In genomic region chr9:96867282-96867814, GRCh38 we compare ENCODE assay signal across 19 cellular contexts. TPM values are rescaled to one million over a fixed set of nuclear protein-coding genes. Genes with fewer than 3 reads are reported as not detected.
DNase-seq lines count a peak whose midpoint lies in the region; ATAC-seq and TF ChIP-seq lines count a peak whose summit lies in the region.
"Had no signal": no experiment of that assay in that cellular context is flagged by ENCODE, and none has a peak within 500 bp of the region (broad histone marks: within the 10 kb centered on the region; RNA-seq: fewer than 3 reads in every experiment).

No MANE protein-coding gene starts in this region.

- TF ChIP-seq POLR2A in gastrocnemius medialis (IDR thresholded peaks at IDR 0.05): no peak

- in situ Hi-C loops in gastrocnemius medialis (cut with MboI; ENCODE audit: low sequenced_read_pairs in 4 of 4): loop anchor here (10.0 to 25.0 kb wide), 6 partner anchors 370 to 745 kb away; partner anchors contain the start of gene TDRD7 (in 2 of the 4)

- no peak overlapping the region for H4K91ac ChIP-seq in trophoblast cell (ENCODE audit: low read depth, low read length)

- H3K36me3 ChIP-seq in trophoblast cell (ENCODE audit: control insufficient read depth in 1 of 2, insufficient read depth in 2 of 2, low read length in 2 of 2) (no peaks in the 10 kb centered on the region), gastrocnemius medialis (no peaks in the 10 kb centered on the region), upper lobe of right lung (no peaks in the 10 kb centered on the region)

- WGBS in trophoblast cell (ENCODE audit: extremely low coverage, insufficient coverage, insufficient read length): no CpG with 5 or more reads among the region's 6 CpGs

- H2BK12ac ChIP-seq in trophoblast cell (ENCODE audit: low read length): no peak overlapping the region

- H3K14ac ChIP-seq in trophoblast cell (ENCODE audit: low read length): no peak overlapping the region

- H3K4me1 ChIP-seq in trophoblast cell (ENCODE audit: control insufficient read depth in 1 of 2, insufficient read depth in 2 of 2, low read length in 2 of 2) (peaks cover 0 to 2% of the 10 kb centered on the region in 2 experiments), gastrocnemius medialis (no peaks in the 10 kb centered on the region), upper lobe of right lung (no peaks in the 10 kb centered on the region)

- H3K4me3 ChIP-seq in fibroblast of villous mesenchyme (ENCODE audit: low read depth, low read length) (no peak overlapping the region), trophoblast cell (ENCODE audit: low read depth, low read length) (no peak overlapping the region), gastrocnemius medialis (no peak overlapping the region), upper lobe of right lung (no peak overlapping the region)

- no peak overlapping the region for H2BK120ac ChIP-seq in trophoblast cell (ENCODE audit: insufficient read depth, low read length, poor library complexity)

- intact Hi-C loops in gastrocnemius medialis (cut with DNase I; ENCODE audit: low total_unique reads): no loop called here
- intact Hi-C loops in upper lobe of right lung (cut with DNase I): no loop called here

- TF ChIP-seq CTCF in VCaP (conservative IDR thresholded peaks at IDR 0.05) (no peak), fibroblast of villous mesenchyme (IDR thresholded peaks at IDR 0.05; ENCODE audit: insufficient read depth, low read depth, low read length) (no peak), gastrocnemius medialis (IDR thresholded peaks at IDR 0.05 in 4 of 5, conservative IDR thresholded peaks at IDR 0.05 in 1 of 5) (no peak), upper lobe of right lung (IDR thresholded peaks at IDR 0.05) (no peak)

- no peak overlapping the region for H3K23ac ChIP-seq in trophoblast cell (ENCODE audit: low read length)

- no peak overlapping the region for H4K8ac ChIP-seq in trophoblast cell (ENCODE audit: low read depth, low read length)

- no peak overlapping the region for H2AFZ ChIP-seq in trophoblast cell (ENCODE audit: insufficient read depth, low read length, poor library complexity)

- no peaks in the 10 kb centered on the region for H3K79me1 ChIP-seq in trophoblast cell (ENCODE audit: low read length)

- H2BK5ac ChIP-seq in trophoblast cell (ENCODE audit: low read depth, low read length, poor library complexity): no peak overlapping the region

- DNase-seq in EH (ENCODE audit: low read depth) (peak; percentile 16), fibroblast of villous mesenchyme (ENCODE audit: low read depth) (peak; percentile 6), trophoblast cell (peak; percentile 15 to 56), SKM-1 (lab: John Stamatoyannopoulos, UW; ENCODE audit: unreplicated experiment) (no peak), gastrocnemius medialis (no peak), upper lobe of right lung (no peak), CD1c-positive myeloid dendritic cell (ENCODE audit: extremely low spot score) (no peak)
- DNase-seq: DMS79 treated with DMSO at 0.1 percent for 48 hours, H7, MM.1S, NCI-H1092, NCI-H1436, NCI-H1930, NCI-H2227 treated with DMSO at 0.1 percent for 48 hours, NCI-H510A, SIG-M5, SK-N-SH had no signal

- no peaks in the 10 kb centered on the region for H3K27me3 ChIP-seq in trophoblast cell (ENCODE audit: insufficient read depth, low read length)
- no peaks in the 10 kb centered on the region for H3K27me3 ChIP-seq in gastrocnemius medialis
- no peaks in the 10 kb centered on the region for H3K27me3 ChIP-seq in upper lobe of right lung

- H3K27ac ChIP-seq in VCaP (peak overlapping the region; percentile 78), trophoblast cell (ENCODE audit: low read depth, low read length) (no peak overlapping the region), gastrocnemius medialis (no peak overlapping the region), upper lobe of right lung (no peak overlapping the region)
- H3K27ac ChIP-seq: RWPE1 had no signal

- H3K4me2 ChIP-seq in trophoblast cell (ENCODE audit: low read length): no peak overlapping the region
- H3K4me2 ChIP-seq: SK-N-SH had no signal

- no peak overlapping the region for H2AK5ac ChIP-seq in trophoblast cell (ENCODE audit: low read length)

- no peak overlapping the region for H4K12ac ChIP-seq in trophoblast cell (ENCODE audit: low read depth, low read length)

- no peaks in the 10 kb centered on the region for H3K79me2 ChIP-seq in trophoblast cell (ENCODE audit: control insufficient read depth, insufficient read depth, low read length, poor library complexity)

- H3K9ac ChIP-seq in trophoblast cell (ENCODE audit: low read length): no peak overlapping the region
- H3K9ac ChIP-seq: SK-N-SH had no signal

- no peak overlapping the region for H3K4ac ChIP-seq in trophoblast cell (ENCODE audit: low read depth, low read length)

- H3K9me3 ChIP-seq in trophoblast cell (ENCODE audit: insufficient read depth, low read depth, low read length) (peaks cover 2% of the 10 kb centered on the region), gastrocnemius medialis (no peaks in the 10 kb centered on the region), upper lobe of right lung (no peaks in the 10 kb centered on the region)
- H3K9me3 ChIP-seq: SK-N-SH had no signal

- no peak overlapping the region for H3K18ac ChIP-seq in trophoblast cell (ENCODE audit: low read length)

- ATAC-seq in gastrocnemius medialis (no peak), upper lobe of right lung (no peak)

RNA-seq across cellular contexts. Expression of gene ZNF782, which starts 13.0 kb away (rescaled TPM):
- total RNA-seq in fibroblast of villous mesenchyme (4.5 and 5.6 TPM in 2 replicates), gastrocnemius medialis (1 to 10 TPM; 4.0 to 8.4 (median 5.6) TPM), upper lobe of right lung (4.5 TPM)
- polyA plus RNA-seq in trophoblast cell (2013): 1.3 TPM in 2 replicates

Comparison
In these comparisons a context has a peak if more than half of its experiments do, and no peak if none do; other contexts are left out.
1. DNase-seq: peak in EH (single experiment), fibroblast of villous mesenchyme (single experiment) and trophoblast cell (2 of 2); none in SKM-1 (single experiment), gastrocnemius medialis (0 of 2), upper lobe of right lung (single experiment) and CD1c-positive myeloid dendritic cell (single experiment).